In the genomic region with DNA sequence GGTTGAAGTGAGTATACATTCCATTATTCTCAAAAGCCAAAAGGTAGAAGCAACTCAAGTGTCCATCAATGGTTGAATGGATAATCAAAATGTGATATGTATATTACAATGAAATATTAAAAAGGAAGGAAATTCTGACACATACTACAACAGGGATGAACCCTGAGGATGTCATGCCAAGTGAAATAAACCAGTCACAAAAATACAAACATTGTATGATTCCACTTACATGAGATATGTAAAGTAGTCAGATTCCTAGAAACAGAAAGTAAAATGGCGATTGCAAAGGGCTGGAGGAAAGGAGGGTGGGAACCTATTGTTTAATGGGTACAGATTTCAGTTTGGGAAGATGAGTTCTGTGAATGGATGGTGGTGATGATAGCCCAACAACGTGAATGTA, we compare ENCODE assay signal across 35 cellular contexts. TPM values are rescaled to one million over a fixed set of nuclear protein-coding genes. Genes with fewer than 3 reads are reported as not detected.
"Had no signal": no experiment of that assay in that cellular context is flagged by ENCODE, and none has a peak within 500 bp of the region (broad histone marks: within the 10 kb centered on the region; RNA-seq: fewer than 3 reads in every experiment).

No MANE protein-coding gene starts in this region.

- H3K4me1 Mint-ChIP-seq: activated naive CD8-positive, alpha-beta T cell treated with anti-CD3 and anti-CD28 coated beads, Interleukin-2, amount 50 U/mL, for 24 hours had no signal

- H3K36me3 Mint-ChIP-seq: activated CD8-positive, alpha-beta memory T cell treated with anti-CD3 and anti-CD28 coated beads, Interleukin-2, amount 10 ng/mL, durations not matched to agents 7 days and 5 days; activated naive CD4-positive, alpha-beta T cell treated with anti-CD3 and anti-CD28 coated beads, Interleukin-2, amount 10 ng/mL, durations not matched to agents 7 days and 5 days; activated naive CD4-positive, alpha-beta T cell treated with anti-CD3 and anti-CD28 coated beads, Interleukin-2, amount 50 U/mL, for 24 hours; activated naive CD8-positive, alpha-beta T cell; activated naive CD8-positive, alpha-beta T cell treated with anti-CD3 and anti-CD28 coated beads, Interleukin-2, amount 10 ng/mL, durations not matched to agents 7 days and 5 days had no signal

- ATAC-seq: activated CD8-positive, alpha-beta memory T cell treated with anti-CD3 and anti-CD28 coated beads, Interleukin-2, amount 10 ng/mL, durations not matched to agents 7 days and 5 days; activated CD8-positive, alpha-beta T cell treated with anti-CD3 and anti-CD28 coated beads, Interleukin-2, amount 10 ng/mL, durations not matched to agents 7 days and 5 days; activated naive CD8-positive, alpha-beta T cell treated with anti-CD3 and anti-CD28 coated beads, Interleukin-2, amount 50 U/mL, for 24 hours had no signal

- H3K4me1 ChIP-seq: ascending aorta had no signal

- H3K27ac ChIP-seq: ascending aorta, cardiac muscle cell, VCaP had no signal

- H3K27me3 ChIP-seq: ascending aorta had no signal

- H3K27ac Mint-ChIP-seq: activated B cell treated with CpG ODN at 0.5 μM for 24 hours; activated CD4-positive, alpha-beta memory T cell treated with anti-CD3 and anti-CD28 coated beads, Interleukin-2, amount 10 ng/mL, durations not matched to agents 7 days and 5 days; activated CD4-positive, alpha-beta T cell treated with anti-CD3 and anti-CD28 coated beads, Interleukin-2, amount 10 ng/mL, durations not matched to agents 24 days and 14 days; activated CD8-positive, alpha-beta memory T cell treated with anti-CD3 and anti-CD28 coated beads, Interleukin-2, amount 10 ng/mL, durations not matched to agents 7 days and 5 days; activated CD8-positive, alpha-beta T cell treated with anti-CD3 and anti-CD28 coated beads, Interleukin-2, amount 10 ng/mL, durations not matched to agents 7 days and 5 days; activated naive CD4-positive, alpha-beta T cell treated with anti-CD3 and anti-CD28 coated beads, Interleukin-2, amount 10 ng/mL, durations not matched to agents 7 days and 5 days; activated naive CD4-positive, alpha-beta T cell treated with anti-CD3 and anti-CD28 coated beads, Interleukin-2, amount 50 U/mL, for 24 hours; activated naive CD8-positive, alpha-beta T cell; activated naive CD8-positive, alpha-beta T cell treated with anti-CD3 and anti-CD28 coated beads, Interleukin-2, amount 10 ng/mL, durations not matched to agents 7 days and 5 days; activated naive CD8-positive, alpha-beta T cell treated with anti-CD3 and anti-CD28 coated beads, Interleukin-2, amount 50 U/mL, for 24 hours; activated T-cell treated with anti-CD3 and anti-CD28 coated beads, Interleukin-2, amount 50 U/mL, for 24 hours; activated T-helper 2 cell treated with anti-CD3 and anti-CD28 coated beads, Interferon-gamma antibody, Interleukin-2, Interleukin-4, amounts not matched to agents 10 μg/mL and 5 μg/mL and 100 μg/mL, durations not matched to agents 14 hours and 24 hours and 36 hours; brain; T-helper 1 cell treated with Interleukin-12 subunit alpha and Interleukin-12 subunit beta and Interleukin-4 antibody, amounts not matched to agents 30 μg/mL and 1 μg/mL, for 36 hours; T-helper 2 cell treated with Interferon-gamma antibody and Interleukin-4, amounts not matched to agents 5 μg/mL and 100 μg/mL, for 36 hours had no signal

- H3K36me3 ChIP-seq: cardiac muscle cell had no signal

- H3K9me3 ChIP-seq: ascending aorta had no signal

- H3K9me3 Mint-ChIP-seq: activated B cell treated with CpG ODN at 0.5 μM for 24 hours; activated CD4-positive, alpha-beta memory T cell treated with anti-CD3 and anti-CD28 coated beads, Interleukin-2, amount 10 ng/mL, durations not matched to agents 7 days and 5 days; activated CD4-positive, alpha-beta T cell treated with anti-CD3 and anti-CD28 coated beads, Interleukin-2, amount 10 ng/mL, durations not matched to agents 24 days and 14 days; activated naive CD4-positive, alpha-beta T cell treated with anti-CD3 and anti-CD28 coated beads, Interleukin-2, amount 10 ng/mL, durations not matched to agents 7 days and 5 days; activated naive CD4-positive, alpha-beta T cell treated with anti-CD3 and anti-CD28 coated beads, Interleukin-2, amount 50 U/mL, for 24 hours; activated naive CD8-positive, alpha-beta T cell treated with anti-CD3 and anti-CD28 coated beads, Interleukin-2, amount 10 ng/mL, durations not matched to agents 7 days and 5 days; activated naive CD8-positive, alpha-beta T cell treated with anti-CD3 and anti-CD28 coated beads, Interleukin-2, amount 50 U/mL, for 24 hours; activated T-cell treated with anti-CD3 and anti-CD28 coated beads, Interleukin-2, amount 50 U/mL, for 24 hours; activated T-helper 2 cell treated with anti-CD3 and anti-CD28 coated beads, Interferon-gamma antibody, Interleukin-2, Interleukin-4, amounts not matched to agents 10 μg/mL and 5 μg/mL and 100 μg/mL, durations not matched to agents 14 hours and 24 hours and 36 hours; central memory CD8-positive, alpha-beta T cell; T-helper 1 cell treated with Interleukin-12 subunit alpha and Interleukin-12 subunit beta and Interleukin-4 antibody, amounts not matched to agents 30 μg/mL and 1 μg/mL, for 36 hours; T-helper 2 cell treated with Interferon-gamma antibody and Interleukin-4, amounts not matched to agents 5 μg/mL and 100 μg/mL, for 36 hours had no signal

- H3K4me3 Mint-ChIP-seq: activated B cell treated with CpG ODN at 0.5 μM for 24 hours; activated CD4-positive, alpha-beta memory T cell treated with anti-CD3 and anti-CD28 coated beads, Interleukin-2, amount 10 ng/mL, durations not matched to agents 7 days and 5 days; activated CD4-positive, alpha-beta T cell treated with anti-CD3 and anti-CD28 coated beads, Interleukin-2, amount 10 ng/mL, durations not matched to agents 24 days and 14 days; activated CD8-positive, alpha-beta memory T cell treated with anti-CD3 and anti-CD28 coated beads, Interleukin-2, amount 10 ng/mL, durations not matched to agents 7 days and 5 days; activated CD8-positive, alpha-beta T cell treated with anti-CD3 and anti-CD28 coated beads, Interleukin-2, amount 10 ng/mL, durations not matched to agents 7 days and 5 days; activated naive CD4-positive, alpha-beta T cell treated with anti-CD3 and anti-CD28 coated beads, Interleukin-2, amount 10 ng/mL, durations not matched to agents 7 days and 5 days; activated naive CD4-positive, alpha-beta T cell treated with anti-CD3 and anti-CD28 coated beads, Interleukin-2, amount 50 U/mL, for 24 hours; activated naive CD8-positive, alpha-beta T cell; activated naive CD8-positive, alpha-beta T cell treated with anti-CD3 and anti-CD28 coated beads, Interleukin-2, amount 10 ng/mL, durations not matched to agents 7 days and 5 days; activated naive CD8-positive, alpha-beta T cell treated with anti-CD3 and anti-CD28 coated beads, Interleukin-2, amount 50 U/mL, for 24 hours; activated T-cell treated with anti-CD3 and anti-CD28 coated beads, Interleukin-2, amount 50 U/mL, for 24 hours; brain; central memory CD8-positive, alpha-beta T cell; T-helper 1 cell treated with Interleukin-12 subunit alpha and Interleukin-12 subunit beta and Interleukin-4 antibody, amounts not matched to agents 30 μg/mL and 1 μg/mL, for 36 hours; T-helper 2 cell treated with Interferon-gamma antibody and Interleukin-4, amounts not matched to agents 5 μg/mL and 100 μg/mL, for 36 hours had no signal

- H3K4me3 ChIP-seq: ascending aorta, cardiac muscle cell had no signal

- DNase-seq: activated B cell treated with CpG ODN at 0.5 μM for 24 hours; activated CD4-positive, alpha-beta memory T cell treated with anti-CD3 and anti-CD28 coated beads, Interleukin-2, amount 10 ng/mL, durations not matched to agents 7 days and 5 days; activated CD4-positive, alpha-beta T cell treated with anti-CD3 and anti-CD28 coated beads for 4 hours; activated CD4-positive, alpha-beta T cell treated with anti-CD3 and anti-CD28 coated beads, Interleukin-2, amount 10 ng/mL, durations not matched to agents 24 days and 14 days; activated CD4-positive, alpha-beta T cell treated with anti-CD3 and anti-CD28 coated beads, Interleukin-2, amount 50 U/mL, for 1 hour; activated CD4-positive, alpha-beta T cell treated with anti-CD3 and anti-CD28 coated beads, Interleukin-2, amount 50 U/mL, for 4 hours; activated CD4-positive, CD25-positive, alpha-beta regulatory T cell treated with anti-CD3 and anti-CD28 coated beads, Interleukin-2, amount 50 U/mL, for 72 hours; activated CD8-positive, alpha-beta memory T cell treated with anti-CD3 and anti-CD28 coated beads for 24 hours; activated CD8-positive, alpha-beta memory T cell treated with anti-CD3 and anti-CD28 coated beads, Interleukin-2, amount 10 ng/mL, durations not matched to agents 7 days and 5 days; activated CD8-positive, alpha-beta memory T cell treated with anti-CD3 and anti-CD28 coated beads, Interleukin-2, amount 50 U/mL, for 48 hours; activated CD8-positive, alpha-beta T cell treated with anti-CD3 and anti-CD28 coated beads, Interleukin-2, amount 10 ng/mL, durations not matched to agents 7 days and 5 days; activated effector memory CD4-positive, alpha-beta T cell treated with Interleukin-2 at 50 U/mL for 16 hours; activated gamma-delta T cell; activated naive CD4-positive, alpha-beta T cell treated with anti-CD3 and anti-CD28 coated beads, Interleukin-2, amount 10 ng/mL, durations not matched to agents 7 days and 5 days; activated naive CD4-positive, alpha-beta T cell treated with Interleukin-2 at 50 U/mL for 16 hours; activated naive CD8-positive, alpha-beta T cell treated with anti-CD3 and anti-CD28 coated beads, Interleukin-2, amount 10 ng/mL, durations not matched to agents 7 days and 5 days; activated naive CD8-positive, alpha-beta T cell treated with anti-CD3 and anti-CD28 coated beads, Interleukin-2, amount 50 U/mL, for 24 hours; activated T-cell treated with anti-CD3 and anti-CD28 coated beads, Interleukin-2, amount 50 U/mL, for 24 hours; activated T-cell treated with anti-CD3 and anti-CD28 coated beads, Interleukin-2, amount 50 U/mL, for 48 hours; amygdala; anterior cingulate cortex; caudate nucleus; cerebellar nuclear complex; T-helper 2 cell; T-helper 9 cell had no signal

RNA-seq across cellular contexts. Expression of gene SLC44A3, which starts 5.8 kb away (rescaled TPM):
- total RNA-seq: activated B cell treated with CpG ODN at 0.5 μM for 24 hours; activated CD4-positive, alpha-beta T cell treated with anti-CD3 and anti-CD28 coated beads, Interleukin-2, amount 10 ng/mL, durations not matched to agents 24 days and 14 days; activated CD8-positive, alpha-beta memory T cell treated with anti-CD3 and anti-CD28 coated beads, Interleukin-2, amount 10 ng/mL, durations not matched to agents 7 days and 5 days; activated CD8-positive, alpha-beta T cell treated with anti-CD3 and anti-CD28 coated beads, Interleukin-2, amount 10 ng/mL, durations not matched to agents 7 days and 5 days; activated T-helper 2 cell treated with anti-CD3 and anti-CD28 coated beads, Interferon-gamma antibody, Interleukin-2, Interleukin-4, amounts not matched to agents 10 μg/mL and 5 μg/mL and 100 μg/mL, durations not matched to agents 14 hours and 24 hours and 36 hours; ascending aorta had no signal
